ENCODE assay signal across 3 cellular contexts in genomic region chr12:94469522-94469921, GRCh38.
"Had no signal": no experiment of that assay in that cellular context is flagged by ENCODE, and none has a peak within 500 bp of the region (broad histone marks: within the 10 kb centered on the region; RNA-seq: fewer than 3 reads in every experiment).

No MANE protein-coding gene starts in this region.

- H3K4me3 ChIP-seq: GM12878 had no signal

- DNase-seq: GDM1, GF-D8 had no signal
